In genomic region chr18:26268454-26268853, GRCh38 we compare ENCODE assay signal across 2 cellular contexts.
TF ChIP-seq lines count a peak whose summit lies in the region.

No MANE protein-coding gene starts in this region.

TF ChIP-seq in IMR-90, 13 proteins besides CTCF, POLR2A, EP300 and RAD21:
- TF ChIP-seq CEBPB (IDR thresholded peaks at IDR 0.05; ENCODE audit: low read depth, low read length) = peak; percentile 84
- TF ChIP-seq NFE2L2 (IDR thresholded peaks at IDR 0.05; ENCODE audit: low read depth, low read length) = no peak
- no peak for TF ChIP-seq MAZ (IDR thresholded peaks at IDR 0.05; ENCODE audit: borderline replicate concordance, low read depth, low read length)
- no peak for TF ChIP-seq RCOR1 (IDR thresholded peaks at IDR 0.05; ENCODE audit: insufficient replicate concordance, low read length)
- TF ChIP-seq BHLHE40 (IDR thresholded peaks at IDR 0.05; ENCODE audit: low read depth, low read length) = no peak
- no peak for TF ChIP-seq FOS (IDR thresholded peaks at IDR 0.05; ENCODE audit: low read depth, low read length)

TF ChIP-seq in K562, 482 proteins besides CTCF, POLR2A, EP300 and RAD21:
- TF ChIP-seq, protein P1, sequence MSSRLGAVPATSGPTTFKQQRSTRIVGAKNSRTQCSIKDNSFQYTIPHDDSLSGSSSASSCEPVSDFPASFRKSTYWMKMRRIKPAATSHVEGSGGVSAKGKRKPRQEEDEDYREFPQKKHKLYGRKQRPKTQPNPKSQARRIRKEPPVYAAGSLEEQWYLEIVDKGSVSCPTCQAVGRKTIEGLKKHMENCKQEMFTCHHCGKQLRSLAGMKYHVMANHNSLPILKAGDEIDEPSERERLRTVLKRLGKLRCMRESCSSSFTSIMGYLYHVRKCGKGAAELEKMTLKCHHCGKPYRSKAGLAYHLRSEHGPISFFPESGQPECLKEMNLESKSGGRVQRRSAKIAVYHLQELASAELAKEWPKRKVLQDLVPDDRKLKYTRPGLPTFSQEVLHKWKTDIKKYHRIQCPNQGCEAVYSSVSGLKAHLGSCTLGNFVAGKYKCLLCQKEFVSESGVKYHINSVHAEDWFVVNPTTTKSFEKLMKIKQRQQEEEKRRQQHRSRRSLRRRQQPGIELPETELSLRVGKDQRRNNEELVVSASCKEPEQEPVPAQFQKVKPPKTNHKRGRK (tag; IDR thresholded peaks at IDR 0.05) = no peak
- TF ChIP-seq CEBPB (tag; IDR thresholded peaks at IDR 0.05) (peak; percentile 92), ZNF146 (CRISPR knock-in tag; IDR thresholded peaks at IDR 0.05; ENCODE audit: unreplicated experiment) (no peak), CEBPG (CRISPR knock-in tag; IDR thresholded peaks at IDR 0.05) (peak; percentile 40; the same call in 1 of the 2 replicates), CEBPG (tag; conservative IDR thresholded peaks at IDR 0.05 in 1 of 2, IDR thresholded peaks at IDR 0.05 in 1 of 2) (peak; percentile 51 to 94; a peak in 3 of 4 replicates)
